ENCODE assay signal across 14 cellular contexts in the genomic region with DNA sequence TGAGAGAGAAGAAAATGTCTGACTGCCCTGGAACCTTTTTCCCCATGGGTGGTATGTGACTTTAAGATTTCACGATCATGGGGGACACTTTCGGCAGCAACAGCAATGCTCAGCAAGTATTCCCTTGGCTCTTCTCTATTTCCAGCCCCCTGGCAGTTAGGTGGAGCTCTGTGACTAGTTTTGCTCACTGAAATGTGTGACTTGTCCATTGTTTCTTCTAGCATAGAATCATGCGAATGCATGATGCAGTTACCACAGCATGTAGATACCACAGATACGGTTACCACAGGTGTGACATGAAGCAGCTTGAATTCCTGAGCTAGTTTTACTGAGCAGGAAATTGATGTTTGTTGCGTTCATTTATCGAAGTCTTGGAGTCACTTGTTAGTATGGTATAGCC.
DNase-seq lines count a peak whose midpoint lies in the region; ATAC-seq lines count a peak whose summit lies in the region.
"Had no signal": no experiment of that assay in that cellular context is flagged by ENCODE, and none has a peak within 500 bp of the region (broad histone marks: within the 10 kb centered on the region; RNA-seq: fewer than 3 reads in every experiment).

No MANE protein-coding gene starts in this region.

- peak; percentile 20 for DNase-seq in H4 (ENCODE audit: low spot score)
- peak; percentile 71 for DNase-seq in RPMI7951 (ENCODE audit: low read depth)
- DNase-seq in globus pallidus (ENCODE audit: low spot score): peak; percentile 5
- DNase-seq in superior temporal gyrus (ENCODE audit: extremely low spot score): peak; percentile 58
- DNase-seq in foreskin melanocyte: no peak
- no peak for DNase-seq in HuH-7 (ENCODE audit: low spot score)
- DNase-seq: ACHN, COR-L47, H7, NCI-H187, NCI-H345, NCI-H526 treated with DMSO at 0.1 percent for 48 hours had no signal

- no peak for ATAC-seq in GM21367 (IDR thresholded peaks at IDR 0.05; ENCODE audit: unreplicated experiment)
- ATAC-seq: Right ventricle myocardium inferior had no signal

Comparison
In these comparisons a context has a peak if more than half of its experiments do, and no peak if none do; other contexts are left out.
1. DNase-seq: peak in H4 (single experiment), RPMI7951 (single experiment), globus pallidus (single experiment) and superior temporal gyrus (single experiment); none in foreskin melanocyte (single experiment) and HuH-7 (single experiment).